Comparison of ENCODE assay signal across 24 cellular contexts in genomic region chr5:78922879-78923621, GRCh38.
DNase-seq lines count a peak whose midpoint lies in the region; ATAC-seq, FAIRE-seq and TF ChIP-seq lines count a peak whose summit lies in the region.
"Had no signal": no experiment of that assay in that cellular context is flagged by ENCODE, and none has a peak within 500 bp of the region (broad histone marks: within the 10 kb centered on the region; RNA-seq: fewer than 3 reads in every experiment).

No MANE protein-coding gene starts in this region.

- TF ChIP-seq CTCF in GM10266 (IDR thresholded peaks at IDR 0.05; ENCODE audit: control insufficient read depth, insufficient read depth, low read depth, missing control alignments): no peak

- no peak for FAIRE-seq in GM19239 (lab: Jason Lieb, UNC)
- FAIRE-seq: astrocyte, HepG2 had no signal

- peak; percentile 80 for ATAC-seq in GM18520 (IDR thresholded peaks at IDR 0.05; ENCODE audit: unreplicated experiment)
- ATAC-seq in GM21786 (IDR thresholded peaks at IDR 0.05; ENCODE audit: unreplicated experiment): peak; percentile 64
- peak; percentile 59 for ATAC-seq in HG03460 (IDR thresholded peaks at IDR 0.05; ENCODE audit: unreplicated experiment)
- ATAC-seq: gastroesophageal sphincter; HepG2; lower lobe of right lung; naive thymus-derived CD4-positive, alpha-beta T cell; PC-3; psoas muscle had no signal

- DNase-seq in GM10266 (ENCODE audit: extremely low spot score): peak; percentile 38
- no peak for DNase-seq in NCI-H1092 (lab: John Stamatoyannopoulos, UW)
- no peak for DNase-seq in NCI-H226
- DNase-seq in islet precursor cell: no peak
- no peak for DNase-seq in GM19239 (ENCODE audit: insufficient read length, low spot score)
- DNase-seq: activated CD4-positive, alpha-beta T cell treated with anti-CD3 and anti-CD28 coated beads, Interleukin-2, amount 50 U/mL, for 48 hours; activated effector memory CD4-positive, alpha-beta T cell treated with anti-CD3 and anti-CD28 coated beads, Interleukin-2, amount 50 U/mL, for 16 hours; Caco-2; colonic mucosa; HFFc6; lower lobe of right lung; naive thymus-derived CD4-positive, alpha-beta T cell; NCI-H2029 treated with DMSO at 0.1 percent for 48 hours; NCI-H526 treated with DMSO at 0.1 percent for 48 hours; PC-3; psoas muscle; stimulated activated CD4-positive, alpha-beta T cell treated with anti-CD3 and anti-CD28 coated beads, Interleukin-12 subunit alpha, Interleukin-12 subunit beta, amount 100 ng/mL, for 4 hours; uterus had no signal
